ENCODE assay signal across 31 cellular contexts in genomic region chr15:30870681-30871080, GRCh38.
"Had no signal": no experiment of that assay in that cellular context is flagged by ENCODE, and none has a peak within 500 bp of the region (broad histone marks: within the 10 kb centered on the region; RNA-seq: fewer than 3 reads in every experiment).

No MANE protein-coding gene starts in this region.

- H3K27me3 Mint-ChIP-seq: activated CD4-positive, alpha-beta T cell treated with anti-CD3 and anti-CD28 coated beads, Interleukin-2, amount 10 ng/mL, durations not matched to agents 7 days and 5 days; activated CD8-positive, alpha-beta memory T cell treated with anti-CD3 and anti-CD28 coated beads, Interleukin-2, amount 10 ng/mL, durations not matched to agents 7 days and 5 days; activated naive CD4-positive, alpha-beta T cell treated with anti-CD3 and anti-CD28 coated beads, Interleukin-2, amount 10 ng/mL, durations not matched to agents 7 days and 5 days; activated naive CD8-positive, alpha-beta T cell treated with anti-CD3 and anti-CD28 coated beads, Interleukin-2, amount 10 ng/mL, durations not matched to agents 7 days and 5 days; activated T-cell treated with anti-CD3 and anti-CD28 coated beads, Interleukin-2, amount 50 U/mL, for 24 hours had no signal

- DNase-seq: activated CD4-positive, alpha-beta T cell treated with anti-CD3 and anti-CD28 coated beads for 1 hour; activated CD4-positive, alpha-beta T cell treated with anti-CD3 and anti-CD28 coated beads for 4 hours; activated CD4-positive, alpha-beta T cell treated with anti-CD3 and anti-CD28 coated beads, Interleukin-2, amount 10 ng/mL, durations not matched to agents 7 days and 5 days; activated CD4-positive, alpha-beta T cell treated with anti-CD3 and anti-CD28 coated beads, Interleukin-2, amount 50 U/mL, for 48 hours; activated CD8-positive, alpha-beta memory T cell treated with anti-CD3 and anti-CD28 coated beads, Interleukin-2, amount 10 ng/mL, durations not matched to agents 7 days and 5 days; activated CD8-positive, alpha-beta memory T cell treated with anti-CD3 and anti-CD28 coated beads, Interleukin-2, amount 50 U/mL, for 4 hours; activated CD8-positive, alpha-beta T cell treated with anti-CD3 and anti-CD28 coated beads, Interleukin-2, amount 10 ng/mL, durations not matched to agents 7 days and 5 days; activated gamma-delta T cell; activated naive CD4-positive, alpha-beta T cell; activated naive CD4-positive, alpha-beta T cell treated with anti-CD3 and anti-CD28 coated beads, Interleukin-2, amount 10 ng/mL, durations not matched to agents 7 days and 5 days; activated naive CD8-positive, alpha-beta T cell treated with anti-CD3 and anti-CD28 coated beads, Interleukin-2, amount 10 ng/mL, durations not matched to agents 7 days and 5 days; activated T-cell treated with anti-CD3 and anti-CD28 coated beads for 4 hours; activated T-cell treated with anti-CD3 and anti-CD28 coated beads, Interleukin-2, amount 50 U/mL, for 24 hours; activated T-cell treated with anti-CD3 and anti-CD28 coated beads, Interleukin-2, amount 50 U/mL, for 72 hours; brain microvascular endothelial cell; central memory CD4-positive, alpha-beta T cell; cerebellar nuclear complex; colonic mucosa; effector CD8-positive, alpha-beta T cell; foreskin keratinocyte; gastrocnemius medialis; glutamatergic neuron; heart left ventricle; T-helper 2 cell had no signal

- H3K4me3 Mint-ChIP-seq: activated CD4-positive, alpha-beta T cell treated with anti-CD3 and anti-CD28 coated beads, Interleukin-2, amount 10 ng/mL, durations not matched to agents 7 days and 5 days; activated CD8-positive, alpha-beta memory T cell treated with anti-CD3 and anti-CD28 coated beads, Interleukin-2, amount 10 ng/mL, durations not matched to agents 7 days and 5 days; activated CD8-positive, alpha-beta T cell treated with anti-CD3 and anti-CD28 coated beads, Interleukin-2, amount 10 ng/mL, durations not matched to agents 7 days and 5 days; activated naive CD4-positive, alpha-beta T cell treated with anti-CD3 and anti-CD28 coated beads, Interleukin-2, amount 10 ng/mL, durations not matched to agents 7 days and 5 days; activated naive CD8-positive, alpha-beta T cell treated with anti-CD3 and anti-CD28 coated beads, Interleukin-2, amount 10 ng/mL, durations not matched to agents 7 days and 5 days; activated T-cell treated with anti-CD3 and anti-CD28 coated beads, Interleukin-2, amount 50 U/mL, for 24 hours; activated T-cell treated with anti-CD3 and anti-CD28 coated beads, Interleukin-2, amount 50 U/mL, for 72 hours; WTC11 had no signal

- H3K27me3 ChIP-seq: ascending aorta, brain microvascular endothelial cell, cardiac muscle cell, colonic mucosa, esophagus muscularis mucosa, gastrocnemius medialis, heart left ventricle had no signal

- H3K36me3 Mint-ChIP-seq: activated naive CD4-positive, alpha-beta T cell treated with anti-CD3 and anti-CD28 coated beads, Interleukin-2, amount 10 ng/mL, durations not matched to agents 7 days and 5 days; WTC11 had no signal

- H3K9me3 ChIP-seq: ascending aorta, colonic mucosa, esophagus muscularis mucosa, gastrocnemius medialis, heart left ventricle had no signal

- H3K4me3 ChIP-seq: ascending aorta, cardiac muscle cell, colonic mucosa, esophagus muscularis mucosa, gastrocnemius medialis, heart left ventricle had no signal

- H3K27ac ChIP-seq: ascending aorta, brain microvascular endothelial cell, cardiac muscle cell, colonic mucosa, esophagus muscularis mucosa, foreskin keratinocyte, gastrocnemius medialis, heart left ventricle had no signal

- H3K27ac Mint-ChIP-seq: activated CD4-positive, alpha-beta T cell treated with anti-CD3 and anti-CD28 coated beads, Interleukin-2, amount 10 ng/mL, durations not matched to agents 7 days and 5 days; activated CD8-positive, alpha-beta memory T cell treated with anti-CD3 and anti-CD28 coated beads, Interleukin-2, amount 10 ng/mL, durations not matched to agents 7 days and 5 days; activated CD8-positive, alpha-beta T cell treated with anti-CD3 and anti-CD28 coated beads, Interleukin-2, amount 10 ng/mL, durations not matched to agents 7 days and 5 days; activated naive CD4-positive, alpha-beta T cell treated with anti-CD3 and anti-CD28 coated beads, Interleukin-2, amount 10 ng/mL, durations not matched to agents 7 days and 5 days; activated naive CD8-positive, alpha-beta T cell treated with anti-CD3 and anti-CD28 coated beads, Interleukin-2, amount 10 ng/mL, durations not matched to agents 7 days and 5 days; activated T-cell treated with anti-CD3 and anti-CD28 coated beads, Interleukin-2, amount 50 U/mL, for 24 hours; activated T-cell treated with anti-CD3 and anti-CD28 coated beads, Interleukin-2, amount 50 U/mL, for 72 hours; WTC11 had no signal

- ATAC-seq: activated CD8-positive, alpha-beta memory T cell treated with anti-CD3 and anti-CD28 coated beads, Interleukin-2, amount 10 ng/mL, durations not matched to agents 7 days and 5 days; activated CD8-positive, alpha-beta T cell treated with anti-CD3 and anti-CD28 coated beads, Interleukin-2, amount 10 ng/mL, durations not matched to agents 7 days and 5 days; activated naive CD4-positive, alpha-beta T cell treated with anti-CD3 and anti-CD28 coated beads, Interleukin-2, amount 50 U/mL, for 72 hours; activated T-cell treated with anti-CD3 and anti-CD28 coated beads, Interleukin-2, amount 50 U/mL, for 72 hours; foreskin keratinocyte; gastrocnemius medialis; heart left ventricle; WTC11 had no signal

- H3K9me3 Mint-ChIP-seq: activated CD4-positive, alpha-beta T cell treated with anti-CD3 and anti-CD28 coated beads, Interleukin-2, amount 10 ng/mL, durations not matched to agents 7 days and 5 days; activated naive CD4-positive, alpha-beta T cell treated with anti-CD3 and anti-CD28 coated beads, Interleukin-2, amount 10 ng/mL, durations not matched to agents 7 days and 5 days; activated naive CD4-positive, alpha-beta T cell treated with anti-CD3 and anti-CD28 coated beads, Interleukin-2, amount 50 U/mL, for 72 hours; activated naive CD8-positive, alpha-beta T cell treated with anti-CD3 and anti-CD28 coated beads, Interleukin-2, amount 10 ng/mL, durations not matched to agents 7 days and 5 days; activated T-cell treated with anti-CD3 and anti-CD28 coated beads, Interleukin-2, amount 50 U/mL, for 24 hours; activated T-cell treated with anti-CD3 and anti-CD28 coated beads, Interleukin-2, amount 50 U/mL, for 72 hours had no signal

- H3K4me1 ChIP-seq: ascending aorta, colonic mucosa, esophagus muscularis mucosa, foreskin keratinocyte, heart left ventricle had no signal

- H3K36me3 ChIP-seq: ascending aorta, brain microvascular endothelial cell, cardiac muscle cell, colonic mucosa, esophagus muscularis mucosa, gastrocnemius medialis, heart left ventricle had no signal

- FAIRE-seq: endometrium, endothelial cell of umbilical vein had no signal

- H3K4me1 Mint-ChIP-seq: activated CD4-positive, alpha-beta T cell treated with anti-CD3 and anti-CD28 coated beads, Interleukin-2, amount 10 ng/mL, durations not matched to agents 7 days and 5 days; activated CD8-positive, alpha-beta memory T cell treated with anti-CD3 and anti-CD28 coated beads, Interleukin-2, amount 10 ng/mL, durations not matched to agents 7 days and 5 days; activated naive CD4-positive, alpha-beta T cell treated with anti-CD3 and anti-CD28 coated beads, Interleukin-2, amount 10 ng/mL, durations not matched to agents 7 days and 5 days; WTC11 had no signal
